In genomic region chr16:79873825-79874224, GRCh38 we compare ENCODE assay signal across 25 cellular contexts.
"Had no signal": no experiment of that assay in that cellular context is flagged by ENCODE, and none has a peak within 500 bp of the region (broad histone marks: within the 10 kb centered on the region; RNA-seq: fewer than 3 reads in every experiment).

No MANE protein-coding gene starts in this region.

- ATAC-seq: effector memory CD8-positive, alpha-beta T cell; gastrocnemius medialis had no signal

- H3K27me3 ChIP-seq: colonic mucosa, esophagus muscularis mucosa, gastrocnemius medialis, heart right ventricle had no signal

- DNase-seq: cerebellar nuclear complex; colonic mucosa; cortex of kidney; effector CD8-positive, alpha-beta T cell; effector memory CD8-positive, alpha-beta T cell; endodermal cell; erythroblast; foreskin fibroblast; foreskin melanocyte; glutamatergic neuron; head of caudate nucleus; hippocampal formation; lower lobe of right lung; mesenchymal stem cell had no signal

- H3K27ac ChIP-seq: colonic mucosa, epithelial cell of prostate, esophagus muscularis mucosa, gastrocnemius medialis, heart right ventricle, left ventricle myocardium inferior, lower lobe of right lung had no signal

- H3K4me3 ChIP-seq: colonic mucosa, esophagus muscularis mucosa, gastrocnemius medialis, heart right ventricle, left ventricle myocardium inferior, lower lobe of right lung, mucosa of descending colon had no signal

- H3K9me3 Mint-ChIP-seq: dendritic cell treated with granulocyte-macrophage colony-stimulating factor and Interleukin-4, amounts not matched to agents 40 ng/mL and 50 ng/mL, for 4 days; effector memory CD8-positive, alpha-beta T cell; endodermal cell; mesothelial cell of epicardium had no signal

- H3K36me3 Mint-ChIP-seq: mesothelial cell of epicardium had no signal

- H3K4me1 Mint-ChIP-seq: mesothelial cell of epicardium had no signal

- H3K27me3 Mint-ChIP-seq: dendritic cell treated with granulocyte-macrophage colony-stimulating factor and Interleukin-4, amounts not matched to agents 40 ng/mL and 50 ng/mL, for 4 days had no signal

- H3K4me3 Mint-ChIP-seq: dendritic cell treated with granulocyte-macrophage colony-stimulating factor and Interleukin-4, amounts not matched to agents 40 ng/mL and 50 ng/mL, for 4 days; effector memory CD8-positive, alpha-beta T cell; endodermal cell; mesothelial cell of epicardium had no signal

- H3K27ac Mint-ChIP-seq: dendritic cell treated with granulocyte-macrophage colony-stimulating factor and Interleukin-4, amounts not matched to agents 40 ng/mL and 50 ng/mL, for 4 days; effector memory CD8-positive, alpha-beta T cell; endodermal cell; mesothelial cell of epicardium had no signal

- FAIRE-seq: endometrium, islet of Langerhans, keratinocyte had no signal

- H3K36me3 ChIP-seq: colonic mucosa, esophagus muscularis mucosa, gastrocnemius medialis, heart right ventricle, left ventricle myocardium inferior, lower lobe of right lung had no signal

- H3K4me1 ChIP-seq: colonic mucosa, esophagus muscularis mucosa, gastrocnemius medialis, heart right ventricle, left ventricle myocardium inferior, lower lobe of right lung had no signal

- H3K9me3 ChIP-seq: colonic mucosa, esophagus muscularis mucosa, gastrocnemius medialis, heart right ventricle, left ventricle myocardium inferior, lower lobe of right lung, mucosa of descending colon had no signal
